Comparison of ENCODE assay signal across 9 cellular contexts in the genomic region with DNA sequence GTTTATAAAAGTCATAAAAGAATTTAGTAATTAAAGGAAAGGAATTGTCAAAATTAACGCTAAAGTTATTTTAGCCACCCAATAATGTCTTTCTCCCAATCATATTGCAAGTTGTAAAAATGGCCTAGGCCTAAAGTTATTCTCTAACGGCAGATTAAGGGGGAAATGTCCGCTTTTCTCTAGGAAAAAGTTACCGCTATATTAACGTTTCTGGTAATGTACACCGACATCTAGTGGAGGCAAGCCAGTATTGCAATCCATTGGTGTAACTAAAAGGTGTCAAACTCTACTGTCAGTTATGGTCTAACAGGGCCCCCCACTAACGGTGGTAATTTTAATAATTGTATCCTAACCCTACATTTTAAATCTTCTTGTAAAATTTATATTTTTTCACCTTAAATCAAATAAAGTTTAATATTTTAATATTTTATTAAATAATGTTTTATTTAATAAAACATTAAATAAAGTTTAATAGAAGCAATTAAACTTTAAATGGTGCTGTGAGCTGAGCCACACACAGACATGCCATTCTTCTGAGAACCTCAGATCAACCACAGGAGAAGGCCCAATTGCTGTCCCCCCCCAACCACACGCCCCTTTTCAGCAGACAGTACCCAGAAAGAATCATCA. TPM values are rescaled to one million over a fixed set of nuclear protein-coding genes. Genes with fewer than 3 reads are reported as not detected.
DNase-seq lines count a peak whose midpoint lies in the region; ATAC-seq and TF ChIP-seq lines count a peak whose summit lies in the region.
"Had no signal": no experiment of that assay in that cellular context is flagged by ENCODE, and none has a peak within 500 bp of the region (broad histone marks: within the 10 kb centered on the region; RNA-seq: fewer than 3 reads in every experiment).

No MANE protein-coding gene starts in this region.

- no peak for TF ChIP-seq POLR2A in body of pancreas (IDR thresholded peaks at IDR 0.05)

- 17 to 19% methylated on average over 8 of the region's 8 CpGs for WGBS in body of pancreas, 2 donors

- DNase-seq in D341Med (ENCODE audit: low spot score) = peak; percentile 41
- DNase-seq in KG1 (lab: John Stamatoyannopoulos, UW) = peak; percentile 62
- peak; percentile 69 for DNase-seq in SK-MEL-5 (ENCODE audit: low read depth, low spot score)
- peak; percentile 45 to 61 (median 54) for DNase-seq in body of pancreas
- DNase-seq in left lung = no peak
- peak; percentile 64 for DNase-seq in stimulated activated CD8-positive, alpha-beta memory T cell treated with anti-CD3 and anti-CD28 coated beads, Interleukin-4, amount 100 ng/mL, for 48 hours
- no peak for DNase-seq in posterior vena cava (ENCODE audit: low spot score)
- DNase-seq: activated B cell treated with CpG ODN at 0.5 μM for 24 hours had no signal

- H3K27ac ChIP-seq in body of pancreas (no peak overlapping the region), left lung (no peak overlapping the region)

- no peaks in the 10 kb centered on the region for H3K4me1 ChIP-seq in body of pancreas
- no peaks in the 10 kb centered on the region for H3K4me1 ChIP-seq in left lung

- H3K4me3 ChIP-seq in body of pancreas = no peak overlapping the region
- H3K4me3 ChIP-seq in left lung = no peak overlapping the region

- no peaks in the 10 kb centered on the region for H3K27me3 ChIP-seq in body of pancreas
- no peaks in the 10 kb centered on the region for H3K27me3 ChIP-seq in left lung

- H3K36me3 ChIP-seq in body of pancreas (replicated peaks in 1 of 2; ENCODE audit: insufficient read depth in 1 of 2, low read depth in 2 of 2) = no peaks in the 10 kb centered on the region
- no peaks in the 10 kb centered on the region for H3K36me3 ChIP-seq in left lung

- TF ChIP-seq CTCF in body of pancreas (IDR thresholded peaks at IDR 0.05) (peak; percentile 44 to 81 (median 70)), left lung (IDR thresholded peaks at IDR 0.05) (peak; percentile 78 to 89)

- intact Hi-C loops in body of pancreas (cut with DNase I) = loop anchor here (10.0 kb wide), 1 partner anchor 286 kb away; no protein-coding TSS in a partner anchor
- intact Hi-C loops in left lung (cut with DNase I) = no loop called here
- intact Hi-C loops in posterior vena cava (cut with DNase I) = loop anchor here in 1 of 2 donors (10.0 kb wide), 1 partner anchor 276 kb away; no protein-coding TSS in a partner anchor

- no peak for ATAC-seq in body of pancreas
- peak; percentile 76 for ATAC-seq in left lung
- ATAC-seq in HG03108 (IDR thresholded peaks at IDR 0.05; ENCODE audit: unreplicated experiment) = no peak

- H3K9me3 ChIP-seq in body of pancreas = no peaks in the 10 kb centered on the region
- H3K9me3 ChIP-seq in left lung = no peaks in the 10 kb centered on the region

- in situ Hi-C loops in SK-MEL-5 (cut with HindIII; ENCODE audit: low pct_unique_long_range_greater_than_20kb, low sequenced_read_pairs) = no loop called here

RNA-seq across cellular contexts. Expression of a gene that starts 35.9 kb away (rescaled TPM):
- 5.4 TPM in 2 replicates for total RNA-seq in SK-MEL-5 (2014; rRNA removed; shearing (Covaris generic))
- 2.9 and 6.0 TPM in 2 replicates for polyA plus RNA-seq in SK-MEL-5 (2015; cell fraction: cytosol; rRNA removed)
- polyA plus RNA-seq in SK-MEL-5 (2015; cell fraction: nucleus; rRNA removed) = 5.8 and 6.8 TPM in 2 replicates
- total RNA-seq in body of pancreas (1 to 10 TPM; 4.9 to 7.3 TPM), left lung (10 to 100 TPM in 1 of 2 donors, 1 to 10 TPM in 1; 6.8 to 16.7 TPM), posterior vena cava (1 to 10 TPM; 8.5 to 10.0 TPM)

RNA-seq across cellular contexts. Expression of a gene that starts 42.8 kb away (rescaled TPM):
- 0.77 and 1.6 TPM in 2 replicates for total RNA-seq in SK-MEL-5 (2014; rRNA removed; shearing (Covaris generic))
- polyA plus RNA-seq in SK-MEL-5 (2015; cell fraction: cytosol; rRNA removed) = 0.71 and 1.5 TPM in 2 replicates
- 1.4 and 3.3 TPM in 2 replicates for polyA plus RNA-seq in SK-MEL-5 (2015; cell fraction: nucleus; rRNA removed)
- total RNA-seq in body of pancreas = 1 to 10 TPM; 2.0 to 2.3 TPM
- 1 to 10 TPM; 2.9 to 4.3 TPM for total RNA-seq in left lung
- 1 to 10 TPM; 3.0 to 3.7 TPM for total RNA-seq in posterior vena cava

RNA-seq across cellular contexts. Expression of a gene that starts 53.6 kb away (rescaled TPM):
- 1.2 and 2.3 TPM in 2 replicates for total RNA-seq in SK-MEL-5 (2014; rRNA removed; shearing (Covaris generic))
- polyA plus RNA-seq in SK-MEL-5 (2015; cell fraction: cytosol; rRNA removed) = 0.36 and 0.47 TPM in 2 replicates
- 0.19 and 2.3 TPM in 2 replicates for polyA plus RNA-seq in SK-MEL-5 (2015; cell fraction: nucleus; rRNA removed)
- 1 to 10 TPM; 2.6 to 3.6 TPM for total RNA-seq in body of pancreas
- total RNA-seq in left lung = 1 to 10 TPM; 4.8 to 6.1 TPM
- total RNA-seq in posterior vena cava = 10 to 100 TPM in 1 of 2 donors, 1 to 10 TPM in 1; 9.6 to 10.8 TPM

Comparison
In these comparisons a context has a peak if more than half of its experiments do, and no peak if none do; other contexts are left out.
1. DNase-seq: peak in D341Med (single experiment), KG1 (single experiment), SK-MEL-5 (single experiment), body of pancreas (4 of 4) and stimulated activated CD8-positive, alpha-beta memory T cell treated with anti-CD3 and anti-CD28 coated beads, Interleukin-4, amount 100 ng/mL, for 48 hours (single experiment); none in left lung (0 of 2) and posterior vena cava (single experiment).